12 cellular contexts compared by ENCODE assay signal in genomic region chr10:42836771-42837468, GRCh38. TPM values are rescaled to one million over a fixed set of nuclear protein-coding genes. Genes with fewer than 3 reads are reported as not detected.
DNase-seq lines count a peak whose midpoint lies in the region; ATAC-seq, FAIRE-seq and TF ChIP-seq lines count a peak whose summit lies in the region.
"Had no signal": no experiment of that assay in that cellular context is flagged by ENCODE, and none has a peak within 500 bp of the region (broad histone marks: within the 10 kb centered on the region; RNA-seq: fewer than 3 reads in every experiment).

No MANE protein-coding gene starts in this region.

- POLR2A ChIA-PET in activated CD4-positive, alpha-beta T cell treated with anti-CD3 and anti-CD28 coated beads for 36 hours (lab: Charles Lee) = no interaction called here

- intact Hi-C loops in activated CD4-positive, alpha-beta T cell treated with anti-CD3 and anti-CD28 coated beads for 36 hours (cut with DNase I, micrococcal nuclease) = no loop called here
- intact Hi-C loops in testis (cut with DNase I; ENCODE audit: low total_unique reads) = no loop called here

- TF ChIP-seq POLR2A in testis (IDR thresholded peaks at IDR 0.05) (no peak), GM18505 (IDR thresholded peaks at IDR 0.05; ENCODE audit: borderline replicate concordance, extremely low read depth, insufficient read depth, insufficient read length) (no peak)

- H2AFZ ChIP-seq in astrocyte (ENCODE audit: low read depth, low read length) = peak overlapping the region; percentile 52

- no peak for FAIRE-seq in astrocyte (lab: Jason Lieb, UNC)

- H3K27ac ChIP-seq in astrocyte (ENCODE audit: low read depth, low read length) = no peak overlapping the region
- H3K27ac ChIP-seq in testis = no peak overlapping the region

- H3K4me1 Mint-ChIP-seq in activated CD4-positive, alpha-beta T cell treated with anti-CD3 and anti-CD28 coated beads for 36 hours = no peaks in the 10 kb centered on the region
- H3K4me1 Mint-ChIP-seq in astrocyte (ENCODE audit: low read depth, unreplicated experiment) = no peaks in the 10 kb centered on the region

- H4K20me1 ChIP-seq in astrocyte (ENCODE audit: insufficient read depth, low read length) = no peaks in the 10 kb centered on the region

- peaks cover 2% of the 10 kb centered on the region for H3K36me3 ChIP-seq in astrocyte (ENCODE audit: insufficient read depth, low read length)
- H3K36me3 ChIP-seq in testis (ENCODE audit: low read depth, missing control alignments) = no peaks in the 10 kb centered on the region

- H3K4me3 ChIP-seq in astrocyte (ENCODE audit: insufficient read depth, low read depth, low read length) (peak overlapping the region; percentile 42), iPS-11a (ENCODE audit: low read depth, low read length) (peak overlapping the region; percentile 20), testis (peak overlapping the region; percentile 25 to 42)

- H3K9me3 ChIP-seq in astrocyte (ENCODE audit: insufficient read depth, low read depth, low read length) (no peaks in the 10 kb centered on the region), testis (no peaks in the 10 kb centered on the region)

- H3K27ac Mint-ChIP-seq in activated CD4-positive, alpha-beta T cell treated with anti-CD3 and anti-CD28 coated beads for 36 hours = no peak overlapping the region
- H3K27ac Mint-ChIP-seq in astrocyte (ENCODE audit: unreplicated experiment) = no peak overlapping the region
- H3K27ac Mint-ChIP-seq: CD4-positive, CD25-positive, alpha-beta regulatory T cell; naive thymus-derived CD8-positive, alpha-beta T cell had no signal

- WGBS in testis, 2 donors = 2 to 4% methylated on average over 20 to 58 of the region's 60 CpGs

- H3K4me1 ChIP-seq in astrocyte (ENCODE audit: insufficient read depth, low read length) = peaks cover 5% of the 10 kb centered on the region
- H3K4me1 ChIP-seq in testis = no peaks in the 10 kb centered on the region

- TF ChIP-seq CTCF in astrocyte (IDR thresholded peaks at IDR 0.05; ENCODE audit: insufficient read depth, low read depth, low read length) (no peak), testis (IDR thresholded peaks at IDR 0.05) (no peak)

- no peak overlapping the region for H3K9ac ChIP-seq in astrocyte (ENCODE audit: low read length)

- CTCF ChIA-PET in activated CD4-positive, alpha-beta T cell treated with anti-CD3 and anti-CD28 coated beads for 36 hours (lab: Charles Lee) = interaction anchor here (0.6 kb wide), 1 partner anchor 696 kb away, joined by 3 read pairs; no protein-coding TSS in a partner anchor

- H3K27me3 ChIP-seq in astrocyte (ENCODE audit: insufficient read depth, low read length) = peaks cover 3% of the 10 kb centered on the region
- H3K27me3 ChIP-seq in testis = no peaks in the 10 kb centered on the region

- H3K4me3 Mint-ChIP-seq in activated CD4-positive, alpha-beta T cell treated with anti-CD3 and anti-CD28 coated beads for 36 hours = no peak overlapping the region
- peak overlapping the region; percentile 45 for H3K4me3 Mint-ChIP-seq in astrocyte (ENCODE audit: unreplicated experiment)

- DNase-seq in activated CD4-positive, alpha-beta T cell treated with anti-CD3 and anti-CD28 coated beads for 36 hours = peak; percentile 22
- no peak for DNase-seq in activated CD4-positive, alpha-beta T cell treated with anti-CD3 and anti-CD28 coated beads for 4 hours
- DNase-seq in astrocyte (ENCODE audit: low read depth) (peak; percentile 18), testis (peak; percentile 54), globus pallidus (ENCODE audit: low spot score) (no peak)
- DNase-seq: activated T-cell treated with anti-CD3 and anti-CD28 coated beads, Interleukin-2, amount 50 U/mL, for 1 hour; naive thymus-derived CD8-positive, alpha-beta T cell; NCI-H187 had no signal

- no peak for ATAC-seq in activated CD4-positive, alpha-beta T cell treated with anti-CD3 and anti-CD28 coated beads for 36 hours
- ATAC-seq in GM18505 (IDR thresholded peaks at IDR 0.05; ENCODE audit: unreplicated experiment) (no peak), GM21737 (IDR thresholded peaks at IDR 0.05; ENCODE audit: unreplicated experiment) (no peak)
- ATAC-seq: naive thymus-derived CD8-positive, alpha-beta T cell had no signal

- no peaks in the 10 kb centered on the region for H3K79me2 ChIP-seq in astrocyte (ENCODE audit: insufficient read depth, low read length)

- H3K27me3 Mint-ChIP-seq in activated CD4-positive, alpha-beta T cell treated with anti-CD3 and anti-CD28 coated beads for 36 hours = peaks cover 29% of the 10 kb centered on the region
- peaks cover 18% of the 10 kb centered on the region for H3K27me3 Mint-ChIP-seq in astrocyte (ENCODE audit: low read depth, unreplicated experiment)

- peaks cover 2% of the 10 kb centered on the region for H3K36me3 Mint-ChIP-seq in activated CD4-positive, alpha-beta T cell treated with anti-CD3 and anti-CD28 coated beads for 36 hours (ENCODE audit: low read depth)
- H3K36me3 Mint-ChIP-seq in astrocyte (ENCODE audit: low read depth, unreplicated experiment) = peaks cover 4% of the 10 kb centered on the region

- H3K4me2 ChIP-seq in astrocyte (ENCODE audit: low read length) = peak overlapping the region; percentile 81

- H3K9me3 Mint-ChIP-seq in activated CD4-positive, alpha-beta T cell treated with anti-CD3 and anti-CD28 coated beads for 36 hours (ENCODE audit: low read depth) = no peaks in the 10 kb centered on the region
- H3K9me3 Mint-ChIP-seq in astrocyte (ENCODE audit: unreplicated experiment) = no peaks in the 10 kb centered on the region
- H3K9me3 Mint-ChIP-seq: naive thymus-derived CD8-positive, alpha-beta T cell had no signal

RNA-seq across cellular contexts. Expression of gene BMS1, which starts 54.3 kb away (rescaled TPM):
- 10 to 100 TPM; 26.5 to 30.4 TPM for total RNA-seq in activated CD4-positive, alpha-beta T cell treated with anti-CD3 and anti-CD28 coated beads for 36 hours
- 24.0 and 26.3 TPM in 2 replicates for total RNA-seq in astrocyte
- 10 to 100 TPM; 23.5 to 25.5 TPM for total RNA-seq in testis
- polyA plus RNA-seq in testis (ENCODE audit: insufficient read depth, low read depth, low replicate concordance) = 14.9 TPM

Comparison
In these comparisons a context has a peak if more than half of its experiments do, and no peak if none do; other contexts are left out.
1. DNase-seq: peak in activated CD4-positive, alpha-beta T cell treated with anti-CD3 and anti-CD28 coated beads for 36 hours (single experiment), astrocyte (single experiment) and testis (single experiment); none in activated CD4-positive, alpha-beta T cell treated with anti-CD3 and anti-CD28 coated beads for 4 hours (0 of 2) and globus pallidus (single experiment).
2. Peak in every context shown above with its lines, with median percentiles within 50 percentile points of each other: H3K4me3 ChIP-seq.